ENCODE assay signal across 8 cellular contexts in the genomic region with DNA sequence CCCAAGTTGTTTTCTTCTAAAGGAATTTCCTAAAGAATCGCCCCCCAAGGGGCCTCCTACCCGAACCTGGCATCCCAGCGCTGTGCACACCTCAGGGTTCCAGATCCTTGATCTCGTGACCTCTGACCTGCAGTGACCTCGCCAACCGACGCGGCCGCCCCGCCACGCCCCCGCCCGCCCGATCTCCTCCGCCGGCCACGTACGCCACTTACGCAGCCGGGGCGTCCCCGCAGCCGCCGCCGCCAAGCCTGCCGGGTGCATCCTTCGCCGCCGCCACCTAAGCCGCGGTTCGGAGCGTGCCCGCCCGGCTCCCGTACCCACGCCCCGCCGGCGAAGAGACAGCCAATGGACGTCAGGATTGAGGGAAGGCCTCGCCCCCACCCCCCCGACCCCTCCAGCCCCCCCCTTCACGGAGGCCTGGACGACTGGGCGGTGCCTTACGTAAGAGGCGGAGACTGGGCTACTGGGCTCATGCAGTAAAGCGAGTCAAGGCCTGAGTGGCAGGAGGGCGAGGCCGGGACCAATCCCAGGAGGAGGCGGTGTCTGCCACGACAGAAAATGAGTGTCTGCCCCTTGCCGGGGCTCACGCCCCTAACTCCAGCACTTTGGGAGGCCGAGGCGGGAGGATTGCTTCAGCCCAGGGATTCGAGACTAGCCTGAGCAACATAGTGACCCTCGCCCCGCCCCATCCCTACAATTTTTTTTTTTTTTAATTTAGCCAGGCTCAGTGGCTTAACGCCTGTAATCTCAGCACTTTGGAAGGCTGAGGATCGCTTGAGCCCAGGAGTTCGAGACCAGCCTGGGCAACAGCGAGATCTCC. TPM values are rescaled to one million over a fixed set of nuclear protein-coding genes. Genes with fewer than 3 reads are reported as not detected.
DNase-seq lines count a peak whose midpoint lies in the region; ATAC-seq and TF ChIP-seq lines count a peak whose summit lies in the region.

A gene with protein sequence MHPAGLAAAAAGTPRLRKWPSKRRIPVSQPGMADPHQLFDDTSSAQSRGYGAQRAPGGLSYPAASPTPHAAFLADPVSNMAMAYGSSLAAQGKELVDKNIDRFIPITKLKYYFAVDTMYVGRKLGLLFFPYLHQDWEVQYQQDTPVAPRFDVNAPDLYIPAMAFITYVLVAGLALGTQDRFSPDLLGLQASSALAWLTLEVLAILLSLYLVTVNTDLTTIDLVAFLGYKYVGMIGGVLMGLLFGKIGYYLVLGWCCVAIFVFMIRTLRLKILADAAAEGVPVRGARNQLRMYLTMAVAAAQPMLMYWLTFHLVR (minus strand): TSS at position 291 of the 820 bp plus-strand sequence. CDS start 30 bp downstream, at position 261.

- no peaks in the 10 kb centered on the region for H3K36me3 ChIP-seq in SJSA1
- H3K36me3 ChIP-seq in neuron (ENCODE audit: insufficient read depth, low read length), result no peaks in the 10 kb centered on the region

- peak within 1 kb of the TSS; percentile 76 for H2AFZ ChIP-seq in neuron (ENCODE audit: low read depth, low read length)

- H3K27me3 ChIP-seq in SJSA1 (replicated peaks), result peaks cover 18% of the 10 kb centered on the region
- H3K27me3 ChIP-seq in foreskin keratinocyte, result no peaks in the 10 kb centered on the region
- H3K27me3 ChIP-seq in neuron (ENCODE audit: insufficient read depth, low read length), result peaks cover 29% of the 10 kb centered on the region

- TF ChIP-seq CTCF in HFF-Myc (IDR thresholded peaks at IDR 0.05; ENCODE audit: low read depth, low read length, missing control alignments), result no peak
- peak; percentile 19 for TF ChIP-seq CTCF in foreskin keratinocyte (conservative IDR thresholded peaks at IDR 0.05)

- peak within 1 kb of the TSS; percentile 36 for H3K27ac ChIP-seq in SJSA1
- peak within 1 kb of the TSS; percentile 82 for H3K27ac ChIP-seq in foreskin keratinocyte

- H3K4me3 ChIP-seq in HFF-Myc (replicated peaks; ENCODE audit: low read depth, low read length) (peak within 1 kb of the TSS; percentile 73), SJSA1 (peak within 1 kb of the TSS; percentile 54), neuron (ENCODE audit: low read length) (peak within 1 kb of the TSS; percentile 58)

- ATAC-seq in foreskin keratinocyte, result peak; percentile 85

- H3K9me3 ChIP-seq in SJSA1 (replicated peaks) (no peaks in the 10 kb centered on the region), neuron (ENCODE audit: low read length) (no peaks in the 10 kb centered on the region)

- H3K4me1 ChIP-seq in SJSA1 (replicated peaks) (peaks cover 18% of the 10 kb centered on the region), foreskin keratinocyte (peaks cover 8% of the 10 kb centered on the region), neuron (ENCODE audit: insufficient read depth, low read length) (peaks cover 14% of the 10 kb centered on the region)

- DNase-seq in GM04503 (ENCODE audit: low read depth) (peak; percentile 76), HFF-Myc (ENCODE audit: extremely low read depth, low read depth) (peak; percentile 86), MV-4-11 (lab: John Stamatoyannopoulos, UW) (peak; percentile 99), SJSA1 (ENCODE audit: low read depth in 1 of 2, low spot score in 2 of 2) (peak; percentile 88 to 97), foreskin keratinocyte (peak; percentile 86 to 92), stromal cell of bone marrow (ENCODE audit: low read depth) (peak; percentile 93)
- DNase-seq in activated naive CD4-positive, alpha-beta T cell (lab: John Stamatoyannopoulos, UW), result peak; percentile 87 to 97 (median 90)

RNA-seq across cellular contexts. Expression of the gene that starts here (rescaled TPM):
- total RNA-seq in SJSA1 (2014; rRNA removed; shearing (Covaris generic)), result 68.1 and 92.4 TPM in 2 replicates
- total RNA-seq in foreskin keratinocyte, result 60.1 and 72.7 TPM in 2 replicates
- polyA plus RNA-seq in foreskin keratinocyte, result 90.2 and 115 TPM in 2 replicates

Comparison
In these comparisons a context has a peak if more than half of its experiments do, and no peak if none do; other contexts are left out.
1. Peak in every context shown above with its lines: DNase-seq, ATAC-seq, H3K4me3 ChIP-seq and H3K27ac ChIP-seq.